In genomic region chr2:161886248-161886647, GRCh38 we compare ENCODE assay signal across 5 cellular contexts.
"Had no signal": no experiment of that assay in that cellular context is flagged by ENCODE, and none has a peak within 500 bp of the region (broad histone marks: within the 10 kb centered on the region; RNA-seq: fewer than 3 reads in every experiment).

No MANE protein-coding gene starts in this region.

- H3K27ac ChIP-seq: HL-60 had no signal

- H3K4me3 ChIP-seq: K562 had no signal

- ATAC-seq: HepG2, K562 had no signal

- DNase-seq: IMR-90, KBM-7 had no signal
